ENCODE assay signal across 23 cellular contexts in genomic region chr3:108513961-108514360, GRCh38.
DNase-seq lines count a peak whose midpoint lies in the region; TF ChIP-seq lines count a peak whose summit lies in the region.
"Had no signal": no experiment of that assay in that cellular context is flagged by ENCODE, and none has a peak within 500 bp of the region (broad histone marks: within the 10 kb centered on the region; RNA-seq: fewer than 3 reads in every experiment).

No MANE protein-coding gene starts in this region.

- no peak overlapping the region for H3K4me3 ChIP-seq in astrocyte of the spinal cord (ENCODE audit: low read depth, low read length)
- H3K4me3 ChIP-seq: MG63, mucosa of descending colon, sigmoid colon, upper lobe of right lung had no signal

- no peak overlapping the region for H3K27ac ChIP-seq in RWPE1
- H3K27ac ChIP-seq: C4-2B, sigmoid colon, upper lobe of right lung, WERI-Rb-1 had no signal

- POLR2A ChIA-PET in RWPE1 (lab: Yijun Ruan, JAX; ENCODE audit: low non-redundant PET), result no interaction called here

- DNase-seq in AG20443 (ENCODE audit: low spot score) (peak; percentile 16), HCEC 1CT (peak; percentile 36), astrocyte of the spinal cord (ENCODE audit: low read depth, low spot score) (peak; percentile 6), glomerular visceral epithelial cell (ENCODE audit: extremely low spot score) (peak; percentile 41), RWPE1 (ENCODE audit: low spot score) (no peak), T1000 (lab: John Stamatoyannopoulos, UW) (no peak), NCI-H1105 (lab: John Stamatoyannopoulos, UW) (no peak), SW 1271 (lab: John Stamatoyannopoulos, UW) (no peak)
- DNase-seq: activated CD4-positive, alpha-beta T cell treated with anti-CD3 and anti-CD28 coated beads, Interleukin-2, amount 10 ng/mL, durations not matched to agents 7 days and 5 days; H7; hippocampal formation; MG63; mucosa of descending colon; NCI-H1436 treated with DMSO at 0.1 percent for 48 hours; NCI-H2171 treated with DMSO at 0.1 percent for 48 hours; NCI-H774; PC-3; posterior cingulate gyrus; sigmoid colon; T-helper 2 cell; upper lobe of right lung; WERI-Rb-1 had no signal

- in situ Hi-C loops in astrocyte of the spinal cord (cut with HindIII; ENCODE audit: low sequenced_read_pairs), result no loop called here

- CTCF ChIA-PET in RWPE1 (lab: Yijun Ruan, JAX), result no interaction called here

- TF ChIP-seq CTCF in astrocyte of the spinal cord (IDR thresholded peaks at IDR 0.05; ENCODE audit: low read depth, low read length), result no peak
- no peak for TF ChIP-seq CTCF in RWPE1 (conservative IDR thresholded peaks at IDR 0.05; ENCODE audit: low read depth)

Comparison
In these comparisons a context has a peak if more than half of its experiments do, and no peak if none do; other contexts are left out.
1. DNase-seq: peak in AG20443 (single experiment), HCEC 1CT (single experiment), astrocyte of the spinal cord (single experiment) and glomerular visceral epithelial cell (single experiment); none in RWPE1 (single experiment), T1000 (single experiment), NCI-H1105 (single experiment) and SW 1271 (0 of 2).